8 cellular contexts compared by ENCODE assay signal in genomic region chr15:80989110-80989517, GRCh38. TPM values are rescaled to one million over a fixed set of nuclear protein-coding genes. Genes with fewer than 3 reads are reported as not detected.
DNase-seq lines count a peak whose midpoint lies in the region; ATAC-seq and TF ChIP-seq lines count a peak whose summit lies in the region.

No MANE protein-coding gene starts in this region.

- H3K4me1 ChIP-seq in heart right ventricle (peaks cover 3 to 77% (median 70%) of the 10 kb centered on the region in 9 donors), OCI-LY3 (ENCODE audit: low read length) (peaks cover 46% of the 10 kb centered on the region), endocrine pancreas (ENCODE audit: control insufficient read depth, insufficient read depth, low read length) (peaks cover 7% of the 10 kb centered on the region)

- H3K9me3 Mint-ChIP-seq in nephron progenitor cell, result no peaks in the 10 kb centered on the region

- peak overlapping the region; percentile 71 to 94 (median 91) for H3K27ac ChIP-seq in heart right ventricle
- peak overlapping the region; percentile 46 for H3K27ac ChIP-seq in OCI-LY3 (ENCODE audit: low read length)

- peak overlapping the region; percentile 59; the same call in 1 of the 2 replicates for H2AFZ ChIP-seq in OCI-LY3 (ENCODE audit: low read depth, low read length)

- peaks cover 15% of the 10 kb centered on the region for H3K36me3 Mint-ChIP-seq in nephron progenitor cell (ENCODE audit: low read depth)

- H3K27me3 ChIP-seq in heart right ventricle, result no peaks in the 10 kb centered on the region
- no peaks in the 10 kb centered on the region for H3K27me3 ChIP-seq in OCI-LY3 (ENCODE audit: low read depth, low read length)
- no peaks in the 10 kb centered on the region for H3K27me3 ChIP-seq in endocrine pancreas (ENCODE audit: control insufficient read depth, insufficient read depth, low read length)

- peak overlapping the region; percentile 99 for H3K9ac ChIP-seq in OCI-LY3 (ENCODE audit: low read length)
- peak overlapping the region; percentile 58 for H3K9ac ChIP-seq in endocrine pancreas (ENCODE audit: control insufficient read depth, insufficient read depth, low read length)

- no peaks in the 10 kb centered on the region for H3K9me3 ChIP-seq in heart right ventricle
- H3K9me3 ChIP-seq in OCI-LY3 (ENCODE audit: insufficient read depth, low read length), result no peaks in the 10 kb centered on the region
- H3K9me3 ChIP-seq in endocrine pancreas (ENCODE audit: control insufficient read depth, low read length), result no peaks in the 10 kb centered on the region

- DNase-seq in heart right ventricle (no peak), left ventricle myocardium superior (no peak), nephron progenitor cell (peak; percentile 61), mesenteric fat pad (ENCODE audit: low spot score) (no peak), KG1 (lab: John Stamatoyannopoulos, UW) (no peak)

- H3K79me2 ChIP-seq in OCI-LY3 (ENCODE audit: low read length), result peaks cover 55% of the 10 kb centered on the region

- peaks cover 4% of the 10 kb centered on the region for H3K27me3 Mint-ChIP-seq in nephron progenitor cell (ENCODE audit: low read depth, poor library complexity)

- H4K20me1 ChIP-seq in OCI-LY3 (ENCODE audit: insufficient read depth, low read length), result peaks cover 35% of the 10 kb centered on the region

- ATAC-seq in heart right ventricle, result peak in 2 of 8 donors; percentile 0 to 3
- no peak for ATAC-seq in left ventricle myocardium superior
- ATAC-seq in HG03097 (IDR thresholded peaks at IDR 0.05; ENCODE audit: low FRiP score, unreplicated experiment), result no peak

- H3K4me3 ChIP-seq in heart right ventricle (peak overlapping the region; percentile 64 to 97 (median 80)), OCI-LY3 (ENCODE audit: low read length) (peak overlapping the region; percentile 99), endocrine pancreas (ENCODE audit: control insufficient read depth, insufficient read depth, low read length) (peak overlapping the region; percentile 79)

- H3K36me3 ChIP-seq in heart right ventricle (no peaks in the 10 kb centered on the region), OCI-LY3 (replicated peaks; ENCODE audit: low read depth, low read length) (peaks cover 22% of the 10 kb centered on the region), endocrine pancreas (ENCODE audit: control insufficient read depth, insufficient read depth, low read length) (no peaks in the 10 kb centered on the region)

- peak overlapping the region; percentile 94 for H3K4me3 Mint-ChIP-seq in nephron progenitor cell

- peak overlapping the region; percentile 97 for H3K27ac Mint-ChIP-seq in nephron progenitor cell

- intact Hi-C loops in heart right ventricle (cut with DNase I), result no loop called here
- intact Hi-C loops in left ventricle myocardium superior (cut with micrococcal nuclease), result no loop called here

- H3K4me1 Mint-ChIP-seq in nephron progenitor cell, result peaks cover 37% of the 10 kb centered on the region

- TF ChIP-seq CTCF in heart right ventricle (IDR thresholded peaks at IDR 0.05), result no peak
- no peak for TF ChIP-seq CTCF in OCI-LY3 (IDR thresholded peaks at IDR 0.05; ENCODE audit: low read depth, low read length)
- no peak for TF ChIP-seq CTCF in nephron progenitor cell (IDR thresholded peaks at IDR 0.05)

- H3K4me2 ChIP-seq in OCI-LY3 (ENCODE audit: low read length), result peak overlapping the region; percentile 99

- 0% methylated on average over 7 of the region's 7 CpGs for WGBS in heart right ventricle, 2 donors

RNA-seq across cellular contexts. Expression of gene MESD, which starts 0.5 kb away (rescaled TPM):
- total RNA-seq in heart right ventricle (10 to 100 TPM; 11.1 to 17.6 (median 15.2) TPM), left ventricle myocardium superior (14.4 TPM), mesenteric fat pad (30.2 TPM)
- 10 to 100 TPM; 13.4 TPM for polyA plus RNA-seq in heart right ventricle

RNA-seq across cellular contexts. Expression of gene TLNRD1, which starts 11.6 kb away (rescaled TPM):
- total RNA-seq in heart right ventricle (10 to 100 TPM in 2 of 10 donors, 1 to 10 TPM in 8; 4.3 to 19.4 (median 6.3) TPM), left ventricle myocardium superior (6.4 TPM), mesenteric fat pad (43.1 TPM)
- 1 to 10 TPM; 5.1 to 8.5 TPM for polyA plus RNA-seq in heart right ventricle
